20 cellular contexts compared by ENCODE assay signal in genomic region chr10:9222917-9223316, GRCh38.
DNase-seq lines count a peak whose midpoint lies in the region; ATAC-seq, FAIRE-seq and TF ChIP-seq lines count a peak whose summit lies in the region.
"Had no signal": no experiment of that assay in that cellular context is flagged by ENCODE, and none has a peak within 500 bp of the region (broad histone marks: within the 10 kb centered on the region; RNA-seq: fewer than 3 reads in every experiment).

No MANE protein-coding gene starts in this region.

- no peaks in the 10 kb centered on the region for H3K9me3 ChIP-seq in astrocyte (ENCODE audit: insufficient read depth, low read depth, low read length)
- H3K9me3 ChIP-seq: psoas muscle, vagina had no signal

- H3K27me3 Mint-ChIP-seq in astrocyte (ENCODE audit: low read depth, unreplicated experiment) = peaks cover 2% of the 10 kb centered on the region

- no peak overlapping the region for H3K27ac Mint-ChIP-seq in astrocyte (ENCODE audit: unreplicated experiment)
- H3K27ac Mint-ChIP-seq: CD14-positive monocyte; effector memory CD8-positive, alpha-beta T cell; natural killer cell treated with Interleukin-12 subunit alpha and Interleukin-12 subunit beta and Interleukin-15 and Interleukin-18, amount 100 ng/mL, for 72 hours; T-helper 17 cell had no signal

- FAIRE-seq in astrocyte (lab: Jason Lieb, UNC) = peak; percentile 39

- H3K4me3 Mint-ChIP-seq in astrocyte (ENCODE audit: unreplicated experiment) = no peak overlapping the region
- H3K4me3 Mint-ChIP-seq: CD14-positive monocyte; effector memory CD8-positive, alpha-beta T cell; natural killer cell treated with Interleukin-12 subunit alpha and Interleukin-12 subunit beta and Interleukin-15 and Interleukin-18, amount 100 ng/mL, for 72 hours; T-helper 17 cell had no signal

- ATAC-seq in GM21423 (IDR thresholded peaks at IDR 0.05; ENCODE audit: unreplicated experiment) (no peak), HG03175 (IDR thresholded peaks at IDR 0.05; ENCODE audit: unreplicated experiment) (no peak)
- ATAC-seq: effector memory CD8-positive, alpha-beta T cell; psoas muscle; T-helper 17 cell had no signal

- peak; percentile 55 for DNase-seq in ACHN
- peak; percentile 74 for DNase-seq in HCEC 1CT
- DNase-seq in astrocyte (ENCODE audit: low read depth) = peak; percentile 39
- peak; percentile 6 for DNase-seq in foreskin melanocyte
- DNase-seq in activated T-cell treated with anti-CD3 and anti-CD28 coated beads, Interleukin-2, amount 50 U/mL, for 48 hours = no peak
- DNase-seq in HT-29 (ENCODE audit: low spot score) = no peak
- DNase-seq: effector memory CD8-positive, alpha-beta T cell; hypothalamus; Karpas-422; mesendoderm; NCI-H1417 treated with DMSO at 0.1 percent for 48 hours; NCI-H2171; psoas muscle; T-helper 17 cell had no signal

- H3K4me1 Mint-ChIP-seq in astrocyte (ENCODE audit: low read depth, unreplicated experiment) = peaks cover 8% of the 10 kb centered on the region
- H3K4me1 Mint-ChIP-seq: CD14-positive monocyte, T-helper 17 cell had no signal

- H3K36me3 ChIP-seq in astrocyte (ENCODE audit: insufficient read depth, low read length) = no peaks in the 10 kb centered on the region
- H3K36me3 ChIP-seq: vagina had no signal

- in situ Hi-C loops in ACHN (cut with HindIII; ENCODE audit: low pct_ligation_motif_present, low pct_unique_long_range_greater_than_20kb, low sequenced_read_pairs) = no loop called here

- no peaks in the 10 kb centered on the region for H3K36me3 Mint-ChIP-seq in astrocyte (ENCODE audit: low read depth, unreplicated experiment)
- H3K36me3 Mint-ChIP-seq: CD14-positive monocyte; natural killer cell treated with Interleukin-12 subunit alpha and Interleukin-12 subunit beta and Interleukin-15 and Interleukin-18, amount 100 ng/mL, for 72 hours had no signal

- H3K79me2 ChIP-seq in astrocyte (ENCODE audit: insufficient read depth, low read length) = no peaks in the 10 kb centered on the region

- H2AFZ ChIP-seq in astrocyte (ENCODE audit: low read depth, low read length) = no peak overlapping the region

- H3K4me3 ChIP-seq in astrocyte (ENCODE audit: insufficient read depth, low read depth, low read length) = no peak overlapping the region
- H3K4me3 ChIP-seq: psoas muscle, vagina had no signal

- peaks cover 2% of the 10 kb centered on the region for H3K9me3 Mint-ChIP-seq in astrocyte (ENCODE audit: unreplicated experiment)
- H3K9me3 Mint-ChIP-seq: effector memory CD8-positive, alpha-beta T cell; natural killer cell treated with Interleukin-12 subunit alpha and Interleukin-12 subunit beta and Interleukin-15 and Interleukin-18, amount 100 ng/mL, for 72 hours had no signal

- no peaks in the 10 kb centered on the region for H3K4me1 ChIP-seq in astrocyte (ENCODE audit: insufficient read depth, low read length)
- H3K4me1 ChIP-seq: psoas muscle had no signal

- no peaks in the 10 kb centered on the region for H4K20me1 ChIP-seq in astrocyte (ENCODE audit: insufficient read depth, low read length)

- no peak overlapping the region for H3K4me2 ChIP-seq in astrocyte (ENCODE audit: low read length)

- no peak for TF ChIP-seq CTCF in astrocyte (IDR thresholded peaks at IDR 0.05; ENCODE audit: insufficient read depth, low read depth, low read length)

- no peaks in the 10 kb centered on the region for H3K27me3 ChIP-seq in astrocyte (ENCODE audit: insufficient read depth, low read length)
- H3K27me3 ChIP-seq: vagina had no signal

- H3K9ac ChIP-seq in astrocyte (ENCODE audit: low read length) = no peak overlapping the region

- no peak overlapping the region for H3K27ac ChIP-seq in astrocyte (ENCODE audit: low read depth, low read length)
- H3K27ac ChIP-seq: psoas muscle, vagina, VCaP had no signal

Comparison
In these comparisons a context has a peak if more than half of its experiments do, and no peak if none do; other contexts are left out.
1. DNase-seq: peak in ACHN (single experiment), HCEC 1CT (single experiment), astrocyte (single experiment) and foreskin melanocyte (single experiment); none in activated T-cell treated with anti-CD3 and anti-CD28 coated beads, Interleukin-2, amount 50 U/mL, for 48 hours (0 of 2) and HT-29 (single experiment).